Comparison of ENCODE assay signal across 11 cellular contexts in the genomic region with DNA sequence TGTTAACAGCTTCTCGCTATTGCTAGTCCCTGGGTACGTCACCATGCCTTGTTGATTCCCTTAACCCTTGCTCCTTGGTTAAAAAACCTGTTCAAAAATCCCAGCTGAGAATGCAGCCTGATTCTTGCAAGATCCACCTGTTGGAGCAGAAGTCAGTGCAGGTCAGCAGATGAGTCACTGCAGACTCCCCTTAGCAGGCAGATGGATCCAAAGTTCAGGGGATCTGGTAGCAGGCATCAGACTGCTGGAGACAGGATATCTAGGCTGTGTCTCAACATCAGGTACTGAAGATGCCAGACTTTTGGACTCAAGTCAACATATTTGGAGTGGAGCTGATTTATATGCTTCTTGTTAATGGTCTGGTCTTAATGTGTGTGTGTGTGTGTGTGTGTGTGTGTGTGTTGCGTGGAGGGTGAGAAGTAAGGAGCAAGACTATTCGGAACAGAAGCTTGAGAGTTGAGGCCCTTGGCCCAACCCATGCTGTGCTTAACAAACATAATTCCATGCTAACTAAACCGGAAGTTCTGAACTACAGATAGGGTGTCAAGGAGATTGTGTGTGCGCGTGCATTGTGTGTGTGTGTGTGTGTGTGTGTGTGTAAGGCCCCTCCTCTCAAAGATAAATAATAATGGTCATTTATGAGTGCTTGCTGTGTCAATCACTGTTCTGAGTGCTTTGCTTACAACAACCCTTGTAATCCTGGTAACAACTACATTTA. TPM values are rescaled to one million over a fixed set of nuclear protein-coding genes. Genes with fewer than 3 reads are reported as not detected.
DNase-seq lines count a peak whose midpoint lies in the region; ATAC-seq and TF ChIP-seq lines count a peak whose summit lies in the region.
"Had no signal": no experiment of that assay in that cellular context is flagged by ENCODE, and none has a peak within 500 bp of the region (broad histone marks: within the 10 kb centered on the region; RNA-seq: fewer than 3 reads in every experiment).

No MANE protein-coding gene starts in this region.

- POLR2A ChIA-PET in MCF 10A (lab: Yijun Ruan, JAX): interaction anchor here (1.2 to 1.3 kb wide), 2 partner anchors 9 to 107 kb away, joined by 3 to 5 read pairs; partner anchors contain the start of gene ABHD10

- peak overlapping the region; percentile 90 for H3K4me3 Mint-ChIP-seq in MCF 10A (ENCODE audit: unreplicated experiment)
- H3K4me3 Mint-ChIP-seq in T-helper 17 cell: peak overlapping the region; percentile 89

- H3K27me3 Mint-ChIP-seq in MCF 10A (ENCODE audit: insufficient read depth, unreplicated experiment) (no peaks in the 10 kb centered on the region), T-helper 17 cell (no peaks in the 10 kb centered on the region)

- peaks cover 16% of the 10 kb centered on the region for H3K36me3 Mint-ChIP-seq in MCF 10A (ENCODE audit: insufficient read depth, unreplicated experiment)
- H3K36me3 Mint-ChIP-seq in T-helper 17 cell (ENCODE audit: low read depth): no peaks in the 10 kb centered on the region

- no peaks in the 10 kb centered on the region for H3K27me3 ChIP-seq in breast epithelium

- TF ChIP-seq CTCF in MCF 10A (IDR thresholded peaks at IDR 0.05; ENCODE audit: unreplicated experiment) (no peak), breast epithelium (IDR thresholded peaks at IDR 0.05) (no peak)

- intact Hi-C loops in MCF 10A (cut with micrococcal nuclease): no loop called here
- intact Hi-C loops in breast epithelium (cut with DNase I; ENCODE audit: low total_unique reads): no loop called here

- CTCF ChIA-PET in MCF 10A (lab: Yijun Ruan, JAX): interaction anchor here (0.6 kb wide), 1 partner anchor 1492 kb away, joined by 3 read pairs; no protein-coding TSS in a partner anchor

- no peak overlapping the region for H3K27ac ChIP-seq in breast epithelium

- H3K4me1 Mint-ChIP-seq in MCF 10A (ENCODE audit: insufficient read depth, unreplicated experiment) (peaks cover 25% of the 10 kb centered on the region), T-helper 17 cell (peaks cover 43% of the 10 kb centered on the region)

- no peak for ATAC-seq in T-helper 17 cell
- ATAC-seq in HG02870 (IDR thresholded peaks at IDR 0.05; ENCODE audit: unreplicated experiment): no peak
- no peak for ATAC-seq in GM18867 (IDR thresholded peaks at IDR 0.05; ENCODE audit: unreplicated experiment)

- peak; percentile 35 for DNase-seq in MCF 10A (ENCODE audit: unreplicated experiment)
- no peak for DNase-seq in breast epithelium (ENCODE audit: low spot score in 2 of 2)
- no peak for DNase-seq in T-helper 17 cell
- peak; percentile 71 for DNase-seq in kidney tubule cell (ENCODE audit: low spot score)
- DNase-seq in EL: no peak
- no peak for DNase-seq in MV-4-11 (lab: John Stamatoyannopoulos, UW)
- DNase-seq: head of caudate nucleus; IMR-90; NK-92 treated with Interleukin-12 subunit alpha and Interleukin-12 subunit beta, amount 100 ng/mL, for 24 hours had no signal

- H3K4me1 ChIP-seq in breast epithelium: no peaks in the 10 kb centered on the region

- no peaks in the 10 kb centered on the region for H3K9me3 ChIP-seq in breast epithelium
- no peaks in the 10 kb centered on the region for H3K9me3 ChIP-seq in T-helper 17 cell (ENCODE audit: control insufficient read depth, low read length, poor library complexity, severe bottlenecking)

- no peak for TF ChIP-seq POLR2A in breast epithelium (IDR thresholded peaks at IDR 0.05)

- H3K9me3 Mint-ChIP-seq in MCF 10A (ENCODE audit: unreplicated experiment): no peaks in the 10 kb centered on the region

- H3K36me3 ChIP-seq in breast epithelium: no peaks in the 10 kb centered on the region

- no TSS peak for BruUV-seq in MCF 10A (replicated peaks; lab: Mats Ljungman, UMichigan)

- no peak overlapping the region for H3K4me3 ChIP-seq in breast epithelium

- H3K27ac Mint-ChIP-seq in MCF 10A (ENCODE audit: low read depth, unreplicated experiment) (no peak overlapping the region), T-helper 17 cell (peak overlapping the region; percentile 91)

RNA-seq across cellular contexts. Expression of gene C3orf52, which starts 1.1 kb away (rescaled TPM):
- total RNA-seq in MCF 10A (2022) (10.4 and 16.1 TPM in 2 replicates), breast epithelium (10 to 100 TPM in 1 of 3 donors, 1 to 10 TPM in 1, under 1 TPM in 1; 0.64 to 23.6 (median 8.5) TPM), T-helper 17 cell (1 to 10 TPM; 2.0 to 4.1 TPM)

RNA-seq across cellular contexts. Expression of gene GCSAM, which starts 47.9 kb away (rescaled TPM):
- 0.29 and 0.63 TPM in 2 replicates for total RNA-seq in MCF 10A (2022)
- 1 to 10 TPM in 1 of 3 donors, under 1 TPM in 2; 0.16 to 1.5 (median 0.66) TPM for total RNA-seq in breast epithelium
- total RNA-seq in T-helper 17 cell: 10 to 100 TPM; 14.2 to 21.2 TPM
- total RNA-seq: IMR-90 had no signal

RNA-seq across cellular contexts. Expression of gene TMPRSS7, which starts 50.6 kb away (rescaled TPM):
- 0.22 TPM in 1 of 2 replicates, not detected in the other for total RNA-seq in MCF 10A (2022)
- total RNA-seq in breast epithelium: under 1 TPM in 1 of 3 donors, not detected in 2; 0.15 TPM
- total RNA-seq in T-helper 17 cell: under 1 TPM in 1 of 2 donors, not detected in 1; 0.12 TPM
- total RNA-seq: IMR-90 had no signal

Comparison
In these comparisons a context has a peak if more than half of its experiments do, and no peak if none do; other contexts are left out.
1. DNase-seq: peak in MCF 10A (single experiment) and kidney tubule cell (single experiment); none in breast epithelium (0 of 2), T-helper 17 cell (0 of 3), EL (single experiment) and MV-4-11 (single experiment).